8 cellular contexts compared by ENCODE assay signal in the genomic region with DNA sequence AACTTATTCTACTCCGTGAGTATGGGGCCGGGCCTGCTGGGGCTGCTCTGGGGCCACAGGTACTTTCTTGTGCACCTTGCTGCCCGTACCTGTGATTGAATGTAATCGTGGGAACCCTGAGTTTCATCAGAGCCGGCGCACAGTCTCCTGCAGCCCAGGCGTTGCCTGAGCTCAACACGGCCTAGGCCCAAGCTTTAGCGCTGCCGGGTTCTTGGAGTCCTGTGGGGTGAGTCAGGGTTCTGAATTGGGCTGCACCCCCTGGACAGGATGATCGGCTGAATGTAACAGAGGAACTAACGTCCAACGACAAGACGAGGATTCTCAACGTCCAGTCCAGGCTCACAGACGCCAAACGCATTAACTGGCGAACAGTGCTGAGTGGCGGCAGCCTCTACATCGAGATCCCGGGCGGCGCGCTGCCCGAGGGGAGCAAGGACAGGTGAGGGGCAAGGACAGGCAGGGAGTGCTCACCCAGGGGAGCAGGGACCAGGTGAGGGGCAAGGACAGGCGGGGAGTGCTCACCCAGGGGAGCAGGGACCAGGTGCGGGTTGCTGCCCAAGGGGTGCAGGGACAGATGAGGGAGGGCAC. TPM values are rescaled to one million over a fixed set of nuclear protein-coding genes. Genes with fewer than 3 reads are reported as not detected.
DNase-seq lines count a peak whose midpoint lies in the region; ATAC-seq, FAIRE-seq and TF ChIP-seq lines count a peak whose summit lies in the region.

No MANE protein-coding gene starts in this region.

- no TSS peak for BruUV-seq in A673 (replicated peaks; lab: Mats Ljungman, UMichigan)

- in situ Hi-C loops in GM13977 (cut with MboI; ENCODE audit: low pct_unique_long_range_greater_than_20kb, low sequenced_read_pairs, unreplicated experiment): loop anchor here (25.0 kb wide), 1 partner anchor 341 kb away; no protein-coding TSS in a partner anchor

- peak; percentile 58 for DNase-seq in A673 (ENCODE audit: low spot score)
- no peak for DNase-seq in HFF-Myc (ENCODE audit: extremely low read depth, low read depth)
- peak in 1 of 3 donors; percentile 71 for DNase-seq in right cardiac atrium
- DNase-seq in spleen: peak; percentile 85
- DNase-seq in urothelium cell line (ENCODE audit: low spot score): no peak
- no peak for DNase-seq in GM13977 (ENCODE audit: low spot score)
- no peak for DNase-seq in HTR-8/SVneo (ENCODE audit: insufficient read length, low spot score)

- H3K4me3 ChIP-seq in A673 (ENCODE audit: low read depth, low read length, poor library complexity, severe bottlenecking): peak overlapping the region; percentile 100
- peak overlapping the region; percentile 98 for H3K4me3 ChIP-seq in HFF-Myc (replicated peaks; ENCODE audit: low read depth, low read length)
- H3K4me3 ChIP-seq in right cardiac atrium (ENCODE audit: low read length): peak overlapping the region; percentile 83
- H3K4me3 ChIP-seq in spleen: peak overlapping the region; percentile 92 to 100 (median 98)

- peaks cover 26% of the 10 kb centered on the region for H3K4me1 ChIP-seq in A673 (ENCODE audit: insufficient read depth, low read length, poor library complexity, severe bottlenecking)
- peaks cover 2% of the 10 kb centered on the region for H3K4me1 ChIP-seq in right cardiac atrium (ENCODE audit: control insufficient read depth, insufficient read depth, low read length)
- H3K4me1 ChIP-seq in spleen: peaks cover 49 to 83% (median 82%) of the 10 kb centered on the region in 6 donors

- H3K27me3 ChIP-seq in A673 (replicated peaks; ENCODE audit: insufficient read depth, low read depth, low read length, poor library complexity): no peaks in the 10 kb centered on the region
- no peaks in the 10 kb centered on the region for H3K27me3 ChIP-seq in right cardiac atrium (ENCODE audit: control insufficient read depth, insufficient read depth)
- no peaks in the 10 kb centered on the region for H3K27me3 ChIP-seq in spleen (replicated peaks in 1 of 7)

- intact Hi-C loops in A673 (cut with micrococcal nuclease; ENCODE audit: unreplicated experiment): loop anchor here (2.0 to 5.0 kb wide), 2 partner anchors 35 to 114 kb away; a partner anchor contains a TSS
- intact Hi-C loops in right cardiac atrium (cut with DNase I): loop anchor here in 3 of 4 donors (5.0 kb wide), 3 partner anchors 34 to 114 kb away; a partner anchor contains a TSS
- intact Hi-C loops in spleen (cut with DNase I; ENCODE audit: low total_unique reads): loop anchor here (2.0 to 5.0 kb wide), 2 partner anchors 33 to 114 kb away; no protein-coding TSS in a partner anchor

- H3K4me3 Mint-ChIP-seq in activated T-helper 17 cell treated with anti-CD3 and anti-CD28 coated beads, Interleukin-2, amount 50 U/mL, for 72 hours: peak overlapping the region; percentile 91

- H3K9me3 ChIP-seq in A673 (ENCODE audit: low read depth, low read length, poor library complexity, severe bottlenecking) (no peaks in the 10 kb centered on the region), right cardiac atrium (ENCODE audit: control insufficient read depth, low read length) (no peaks in the 10 kb centered on the region), spleen (no peaks in the 10 kb centered on the region)

- FAIRE-seq in urothelium cell line (lab: Jason Lieb, UNC): no peak
- FAIRE-seq in HTR-8/SVneo (lab: Jason Lieb, UNC): no peak

- CTCF ChIA-PET in A673 (lab: Charles Lee): no interaction called here

- peaks cover 49% of the 10 kb centered on the region for H3K36me3 ChIP-seq in A673 (ENCODE audit: insufficient read depth, low read length, poor library complexity, severe bottlenecking)
- H3K36me3 ChIP-seq in spleen: peaks cover 0 to 53% (median 37%) of the 10 kb centered on the region in 6 donors

- no peak for TF ChIP-seq POLR2A in spleen (IDR thresholded peaks at IDR 0.05)

- WGBS in right cardiac atrium: 34% methylated on average over 27 of the region's 27 CpGs
- 26 to 40% (median 33%) methylated on average over 18 to 27 of the region's 27 CpGs for WGBS in spleen, 5 donors

- no peaks in the 10 kb centered on the region for H3K27me3 Mint-ChIP-seq in activated T-helper 17 cell treated with anti-CD3 and anti-CD28 coated beads, Interleukin-2, amount 50 U/mL, for 72 hours

- peak overlapping the region; percentile 86 for H3K27ac Mint-ChIP-seq in activated T-helper 17 cell treated with anti-CD3 and anti-CD28 coated beads, Interleukin-2, amount 50 U/mL, for 72 hours

- no peaks in the 10 kb centered on the region for H3K9me3 Mint-ChIP-seq in activated T-helper 17 cell treated with anti-CD3 and anti-CD28 coated beads, Interleukin-2, amount 50 U/mL, for 72 hours

- H3K27ac ChIP-seq in A673 (ENCODE audit: low read depth, low read length, poor library complexity, severe bottlenecking): peak overlapping the region; percentile 99
- peak overlapping the region; percentile 92 for H3K27ac ChIP-seq in right cardiac atrium (ENCODE audit: low read length)
- peak overlapping the region; percentile 93 to 100 (median 100) for H3K27ac ChIP-seq in spleen

- no peak for ATAC-seq in activated T-helper 17 cell treated with anti-CD3 and anti-CD28 coated beads, Interleukin-2, amount 50 U/mL, for 72 hours (replicated peaks)
- ATAC-seq in right cardiac atrium: no peak

- H3K4me1 Mint-ChIP-seq in activated T-helper 17 cell treated with anti-CD3 and anti-CD28 coated beads, Interleukin-2, amount 50 U/mL, for 72 hours: peaks cover 18% of the 10 kb centered on the region

- TF ChIP-seq CTCF in A673 (conservative IDR thresholded peaks at IDR 0.05; ENCODE audit: low read depth, low read length) (no peak), HFF-Myc (IDR thresholded peaks at IDR 0.05; ENCODE audit: low read depth, low read length, missing control alignments) (no peak), spleen (IDR thresholded peaks at IDR 0.05 in 8 of 11, conservative IDR thresholded peaks at IDR 0.05 in 3 of 11) (no peak), GM13977 (IDR thresholded peaks at IDR 0.05; ENCODE audit: extremely low read depth, insufficient read depth, missing control alignments) (no peak)

- H3K36me3 Mint-ChIP-seq in activated T-helper 17 cell treated with anti-CD3 and anti-CD28 coated beads, Interleukin-2, amount 50 U/mL, for 72 hours (ENCODE audit: low read depth): peaks cover 61% of the 10 kb centered on the region

- POLR2A ChIA-PET in A673 (lab: Charles Lee; ENCODE audit: low non-redundant PET): no interaction called here

RNA-seq across cellular contexts. Expression of a gene that starts 10.4 kb away (rescaled TPM):
- total RNA-seq in A673 (2021): not detected in 2 replicates
- under 1 TPM; 0.09 to 0.32 TPM for total RNA-seq in activated T-helper 17 cell treated with anti-CD3 and anti-CD28 coated beads, Interleukin-2, amount 50 U/mL, for 72 hours
- total RNA-seq in right cardiac atrium: 1 to 10 TPM; 1.0 to 3.1 (median 1.7) TPM
- 0.84 TPM for polyA plus RNA-seq in right cardiac atrium
- total RNA-seq in spleen: 10 to 100 TPM in 2 of 7 donors, 1 to 10 TPM in 5; 5.7 to 17.4 (median 6.8) TPM
- polyA plus RNA-seq in spleen: under 1 TPM; 0.30 to 0.93 (median 0.50) TPM

RNA-seq across cellular contexts. Expression of a gene that starts 15.4 kb away (rescaled TPM):
- 0.73 TPM in 1 of 2 replicates, not detected in the other for total RNA-seq in A673 (2021)
- 1 to 10 TPM in 1 of 2 donors, under 1 TPM in 1; 0.61 to 1.0 TPM for total RNA-seq in activated T-helper 17 cell treated with anti-CD3 and anti-CD28 coated beads, Interleukin-2, amount 50 U/mL, for 72 hours
- not detected for total RNA-seq in right cardiac atrium
- 0.75 TPM for polyA plus RNA-seq in right cardiac atrium
- 1 to 10 TPM; 1.2 to 4.8 (median 3.4) TPM for total RNA-seq in spleen
- polyA plus RNA-seq in spleen: 1 to 10 TPM; 1.2 to 3.0 (median 2.8) TPM

RNA-seq across cellular contexts. Expression of a gene that starts 22.5 kb away (rescaled TPM):
- total RNA-seq in A673 (2021) (15.1 and 16.3 TPM in 2 replicates), right cardiac atrium (1 to 10 TPM in 2 of 4 donors, under 1 TPM in 2; 0.31 to 1.6 (median 1.1) TPM), spleen (1 to 10 TPM in 4 of 7 donors, under 1 TPM in 3; 0.79 to 5.7 (median 2.1) TPM)
- total RNA-seq in activated T-helper 17 cell treated with anti-CD3 and anti-CD28 coated beads, Interleukin-2, amount 50 U/mL, for 72 hours: 1 to 10 TPM; 2.0 to 6.1 TPM
- polyA plus RNA-seq in right cardiac atrium (0.36 TPM), spleen (1 to 10 TPM in 1 of 3 donors, under 1 TPM in 2; 0.20 to 1.2 (median 0.58) TPM)

RNA-seq across cellular contexts. Expression of a gene that starts 35.0 kb away (rescaled TPM):
- total RNA-seq in A673 (2021) (186 and 187 TPM in 2 replicates), right cardiac atrium (10 to 100 TPM; 30.0 to 34.9 (median 33.1) TPM), spleen (10 to 100 TPM; 28.5 to 79.7 (median 66.6) TPM)
- total RNA-seq in activated T-helper 17 cell treated with anti-CD3 and anti-CD28 coated beads, Interleukin-2, amount 50 U/mL, for 72 hours: 100 to 1,000 TPM in 1 of 2 donors, 10 to 100 TPM in 1; 99.5 to 119 TPM
- polyA plus RNA-seq in right cardiac atrium (26.4 TPM), spleen (10 to 100 TPM; 35.1 to 50.4 (median 37.7) TPM)

RNA-seq across cellular contexts. Expression of a gene that starts 35.5 kb away (rescaled TPM):
- total RNA-seq in A673 (2021) (73.7 and 75.9 TPM in 2 replicates), right cardiac atrium (10 to 100 TPM; 39.9 to 51.8 (median 45.8) TPM), spleen (10 to 100 TPM; 37.7 to 66.6 (median 45.6) TPM)
- total RNA-seq in activated T-helper 17 cell treated with anti-CD3 and anti-CD28 coated beads, Interleukin-2, amount 50 U/mL, for 72 hours: 10 to 100 TPM; 45.8 to 74.8 TPM
- polyA plus RNA-seq in right cardiac atrium (65.2 TPM), spleen (100 to 1,000 TPM in 1 of 3 donors, 10 to 100 TPM in 2; 78.5 to 117 (median 91.8) TPM)

Comparison
In these comparisons a context has a peak if more than half of its experiments do, and no peak if none do; other contexts are left out.
1. DNase-seq: peak in A673 (single experiment) and spleen (single experiment); none in HFF-Myc (single experiment), urothelium cell line (single experiment), GM13977 (single experiment) and HTR-8/SVneo (single experiment).
2. Peak in every context shown above with its lines, with median percentiles within 50 percentile points of each other: H3K27ac ChIP-seq and H3K4me3 ChIP-seq.